Comparison of ENCODE assay signal across 1 cellular context in the genomic region with DNA sequence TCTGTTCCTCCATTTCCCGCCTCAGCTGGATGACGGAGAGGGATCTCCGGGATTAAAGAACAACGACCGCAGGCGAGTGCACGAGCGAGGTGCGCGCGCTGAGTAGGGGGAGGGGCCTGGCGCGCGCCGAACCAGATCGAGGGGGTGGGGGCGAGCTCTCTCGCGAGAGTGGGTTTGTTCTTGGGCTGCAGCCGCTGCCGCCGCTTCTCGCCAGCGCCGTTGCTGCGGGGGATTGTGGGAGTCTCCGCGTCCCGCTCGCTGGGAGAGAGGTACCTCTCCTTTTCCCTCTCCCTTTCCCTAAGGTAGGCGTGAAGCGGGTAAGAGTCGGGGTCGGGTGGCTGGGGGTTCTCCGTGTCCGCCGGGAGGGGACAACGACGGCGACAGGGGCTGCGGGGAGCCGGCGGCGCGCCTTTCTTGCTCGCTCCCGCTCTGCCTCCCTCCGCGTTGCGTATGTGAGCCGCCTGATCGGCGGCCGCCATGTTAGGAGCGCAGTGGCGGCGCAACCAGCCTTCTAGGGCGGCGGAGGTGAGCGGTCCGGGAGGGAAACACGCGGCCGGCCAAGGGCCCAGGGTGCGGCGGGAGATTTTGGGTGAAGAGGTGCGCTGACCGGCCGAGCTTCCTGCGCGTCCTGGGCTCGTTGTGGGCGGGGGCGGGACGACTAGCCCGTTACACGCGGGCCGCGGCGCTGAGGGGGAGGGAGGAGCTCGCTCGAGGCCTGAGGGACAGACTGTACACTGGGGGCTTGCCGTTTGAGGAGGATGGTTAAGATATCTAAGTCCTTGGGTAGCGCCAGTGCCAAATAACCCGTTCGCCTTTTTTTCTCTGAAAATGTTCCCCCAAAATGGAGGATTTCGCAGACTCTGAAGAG.
TF ChIP-seq lines count a peak whose summit lies in the region.

A gene with protein sequence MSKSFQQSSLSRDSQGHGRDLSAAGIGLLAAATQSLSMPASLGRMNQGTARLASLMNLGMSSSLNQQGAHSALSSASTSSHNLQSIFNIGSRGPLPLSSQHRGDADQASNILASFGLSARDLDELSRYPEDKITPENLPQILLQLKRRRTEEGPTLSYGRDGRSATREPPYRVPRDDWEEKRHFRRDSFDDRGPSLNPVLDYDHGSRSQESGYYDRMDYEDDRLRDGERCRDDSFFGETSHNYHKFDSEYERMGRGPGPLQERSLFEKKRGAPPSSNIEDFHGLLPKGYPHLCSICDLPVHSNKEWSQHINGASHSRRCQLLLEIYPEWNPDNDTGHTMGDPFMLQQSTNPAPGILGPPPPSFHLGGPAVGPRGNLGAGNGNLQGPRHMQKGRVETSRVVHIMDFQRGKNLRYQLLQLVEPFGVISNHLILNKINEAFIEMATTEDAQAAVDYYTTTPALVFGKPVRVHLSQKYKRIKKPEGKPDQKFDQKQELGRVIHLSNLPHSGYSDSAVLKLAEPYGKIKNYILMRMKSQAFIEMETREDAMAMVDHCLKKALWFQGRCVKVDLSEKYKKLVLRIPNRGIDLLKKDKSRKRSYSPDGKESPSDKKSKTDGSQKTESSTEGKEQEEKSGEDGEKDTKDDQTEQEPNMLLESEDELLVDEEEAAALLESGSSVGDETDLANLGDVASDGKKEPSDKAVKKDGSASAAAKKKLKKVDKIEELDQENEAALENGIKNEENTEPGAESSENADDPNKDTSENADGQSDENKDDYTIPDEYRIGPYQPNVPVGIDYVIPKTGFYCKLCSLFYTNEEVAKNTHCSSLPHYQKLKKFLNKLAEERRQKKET (plus strand): TSS at position 237 of the 868 bp plus-strand sequence. CDS start 13,676 bp downstream, outside the sequence.

TF ChIP-seq in neural cell, 6 proteins besides CTCF, POLR2A, EP300 and RAD21:
- peak; percentile 36 for TF ChIP-seq SMC3 (conservative IDR thresholded peaks at IDR 0.05; ENCODE audit: poor library complexity)
- no peak for TF ChIP-seq EZH2 (IDR thresholded peaks at IDR 0.05; ENCODE audit: borderline replicate concordance, insufficient read depth, low read length, poor library complexity, severe bottlenecking)
- TF ChIP-seq MXI1 (conservative IDR thresholded peaks at IDR 0.05; ENCODE audit: poor library complexity, severe bottlenecking), result peak; percentile 66
- TF ChIP-seq TAF1 (IDR thresholded peaks at IDR 0.05; ENCODE audit: low read depth), result peak; percentile 95
- TF ChIP-seq, protein P1, sequence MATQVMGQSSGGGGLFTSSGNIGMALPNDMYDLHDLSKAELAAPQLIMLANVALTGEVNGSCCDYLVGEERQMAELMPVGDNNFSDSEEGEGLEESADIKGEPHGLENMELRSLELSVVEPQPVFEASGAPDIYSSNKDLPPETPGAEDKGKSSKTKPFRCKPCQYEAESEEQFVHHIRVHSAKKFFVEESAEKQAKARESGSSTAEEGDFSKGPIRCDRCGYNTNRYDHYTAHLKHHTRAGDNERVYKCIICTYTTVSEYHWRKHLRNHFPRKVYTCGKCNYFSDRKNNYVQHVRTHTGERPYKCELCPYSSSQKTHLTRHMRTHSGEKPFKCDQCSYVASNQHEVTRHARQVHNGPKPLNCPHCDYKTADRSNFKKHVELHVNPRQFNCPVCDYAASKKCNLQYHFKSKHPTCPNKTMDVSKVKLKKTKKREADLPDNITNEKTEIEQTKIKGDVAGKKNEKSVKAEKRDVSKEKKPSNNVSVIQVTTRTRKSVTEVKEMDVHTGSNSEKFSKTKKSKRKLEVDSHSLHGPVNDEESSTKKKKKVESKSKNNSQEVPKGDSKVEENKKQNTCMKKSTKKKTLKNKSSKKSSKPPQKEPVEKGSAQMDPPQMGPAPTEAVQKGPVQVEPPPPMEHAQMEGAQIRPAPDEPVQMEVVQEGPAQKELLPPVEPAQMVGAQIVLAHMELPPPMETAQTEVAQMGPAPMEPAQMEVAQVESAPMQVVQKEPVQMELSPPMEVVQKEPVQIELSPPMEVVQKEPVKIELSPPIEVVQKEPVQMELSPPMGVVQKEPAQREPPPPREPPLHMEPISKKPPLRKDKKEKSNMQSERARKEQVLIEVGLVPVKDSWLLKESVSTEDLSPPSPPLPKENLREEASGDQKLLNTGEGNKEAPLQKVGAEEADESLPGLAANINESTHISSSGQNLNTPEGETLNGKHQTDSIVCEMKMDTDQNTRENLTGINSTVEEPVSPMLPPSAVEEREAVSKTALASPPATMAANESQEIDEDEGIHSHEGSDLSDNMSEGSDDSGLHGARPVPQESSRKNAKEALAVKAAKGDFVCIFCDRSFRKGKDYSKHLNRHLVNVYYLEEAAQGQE (IDR thresholded peaks at IDR 0.05; ENCODE audit: borderline replicate concordance), result peak; percentile 98
- peak; percentile 99 for TF ChIP-seq POLR2AphosphoS5 (IDR thresholded peaks at IDR 0.05)
